12 cellular contexts compared by ENCODE assay signal in the genomic region with DNA sequence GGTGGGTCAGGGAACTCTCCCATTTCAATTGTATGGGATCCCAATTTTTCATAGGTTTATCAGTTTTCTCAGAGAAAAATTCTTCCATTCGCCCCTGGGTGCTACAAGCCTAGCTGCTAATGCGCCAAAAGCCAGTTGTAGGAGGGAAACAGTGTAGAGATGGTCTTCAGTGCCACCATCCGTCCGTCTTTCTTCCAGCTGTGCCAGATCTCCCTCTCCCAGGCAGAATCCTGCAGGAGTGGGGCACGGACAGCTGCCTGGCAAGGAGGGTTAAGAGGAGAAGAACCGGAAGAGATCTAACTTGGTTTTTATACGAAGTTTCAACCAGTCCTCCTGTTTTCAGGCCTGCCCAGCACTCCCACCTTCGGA. TPM values are rescaled to one million over a fixed set of nuclear protein-coding genes. Genes with fewer than 3 reads are reported as not detected.
A peak's percentile ranks its signal among the peaks of the same experiment; 100 is the strongest.
DNase-seq lines count a peak whose midpoint lies in the region; ATAC-seq and TF ChIP-seq lines count a peak whose summit lies in the region.
"Had no signal": no experiment of that assay in that cellular context is flagged by ENCODE, and none has a peak within 500 bp of the region (broad histone marks: within the 10 kb centered on the region; RNA-seq: fewer than 3 reads in every experiment).

No MANE protein-coding gene starts in this region.

- no peaks in the 10 kb centered on the region for H3K36me3 ChIP-seq in body of pancreas (replicated peaks in 1 of 2; ENCODE audit: insufficient read depth in 1 of 2, low read depth in 2 of 2)
- H3K36me3 ChIP-seq in Karpas-422 (ENCODE audit: insufficient read depth, low read length), result no peaks in the 10 kb centered on the region
- H3K36me3 ChIP-seq: WERI-Rb-1 had no signal

- no peak for TF ChIP-seq POLR2A in body of pancreas (IDR thresholded peaks at IDR 0.05)

- no peak overlapping the region for H3K9ac ChIP-seq in Karpas-422 (ENCODE audit: low read length)

- H3K4me3 ChIP-seq in body of pancreas (no peak overlapping the region), Karpas-422 (ENCODE audit: low read length) (no peak overlapping the region)

- H3K27ac Mint-ChIP-seq in IgD-negative memory B cell, result peak overlapping the region; percentile 11 to 50 (median 34)

- H3K9me3 ChIP-seq in body of pancreas, result no peaks in the 10 kb centered on the region
- no peaks in the 10 kb centered on the region for H3K9me3 ChIP-seq in Karpas-422 (ENCODE audit: low read length)

- H3K27ac ChIP-seq in body of pancreas (no peak overlapping the region), Karpas-422 (ENCODE audit: low read length) (no peak overlapping the region)
- H3K27ac ChIP-seq: WERI-Rb-1 had no signal

- H3K4me2 ChIP-seq in Karpas-422 (ENCODE audit: low read depth, low read length, poor library complexity, severe bottlenecking), result no peak overlapping the region

- POLR2A ChIA-PET in GM10248 (lab: Yijun Ruan, JAX), result no interaction called here

- no peaks in the 10 kb centered on the region for H3K36me3 Mint-ChIP-seq in IgD-negative memory B cell
- H3K36me3 Mint-ChIP-seq: CD4-positive, CD25-positive, alpha-beta regulatory T cell had no signal

- peaks cover 22 to 43% (median 40%) of the 10 kb centered on the region in 3 donors for H3K4me1 Mint-ChIP-seq in IgD-negative memory B cell

- 60 to 69% methylated on average over 8 of the region's 8 CpGs for WGBS in body of pancreas, 2 donors

- H3K27me3 Mint-ChIP-seq in IgD-negative memory B cell, result no peaks in the 10 kb centered on the region
- H3K27me3 Mint-ChIP-seq: CD4-positive, CD25-positive, alpha-beta regulatory T cell had no signal

- peak in 5 of 7 experiments; percentile 22 to 43 (median 23) for TF ChIP-seq CTCF in body of pancreas (IDR thresholded peaks at IDR 0.05)
- no peak for TF ChIP-seq CTCF in GM10248 (IDR thresholded peaks at IDR 0.05; ENCODE audit: control extremely low read depth, extremely low read depth, low read depth, missing control alignments)

- intact Hi-C loops in body of pancreas (cut with DNase I), result no loop called here

- in situ Hi-C loops in ACHN (cut with HindIII; ENCODE audit: low pct_ligation_motif_present, low pct_unique_long_range_greater_than_20kb, low sequenced_read_pairs), result no loop called here

- no peak overlapping the region for H2AFZ ChIP-seq in Karpas-422 (ENCODE audit: low read length)

- no peaks in the 10 kb centered on the region for H4K20me1 ChIP-seq in Karpas-422 (ENCODE audit: insufficient read depth, low read depth, low read length)

- CTCF ChIA-PET in GM10248 (lab: Yijun Ruan, JAX), result no interaction called here

- H3K9me2 ChIP-seq in Karpas-422 (replicated peaks; ENCODE audit: insufficient read depth, low read length), result no peaks in the 10 kb centered on the region

- peak; percentile 30 for DNase-seq in AG08395 (ENCODE audit: low spot score)
- DNase-seq in body of pancreas, result peak; percentile 10 to 42 (median 32)
- peak; percentile 71 for DNase-seq in midbrain (lab: John Stamatoyannopoulos, UW)
- no peak for DNase-seq in GM10248 (ENCODE audit: extremely low spot score)
- no peak for DNase-seq in NCI-H187 treated with DMSO at 0.1 percent for 48 hours (lab: John Stamatoyannopoulos, UW)
- no peak for DNase-seq in Karpas-422
- DNase-seq in ACHN, result no peak
- DNase-seq: NCI-H187, RPMI8226, WERI-Rb-1 had no signal

- no peaks in the 10 kb centered on the region for H3K9me3 Mint-ChIP-seq in IgD-negative memory B cell

- peak; percentile 74 for ATAC-seq in body of pancreas

- H3K4me1 ChIP-seq in body of pancreas (no peaks in the 10 kb centered on the region), Karpas-422 (ENCODE audit: low read length) (peaks cover 6% of the 10 kb centered on the region; the same call in 1 of the 2 replicates)

- H3K27me3 ChIP-seq in body of pancreas (no peaks in the 10 kb centered on the region), Karpas-422 (ENCODE audit: low read length) (no peaks in the 10 kb centered on the region)

- H3K4me3 Mint-ChIP-seq in IgD-negative memory B cell, result peak overlapping the region in 2 of 4 donors; percentile 84 to 87

- no peaks in the 10 kb centered on the region for H3K79me2 ChIP-seq in Karpas-422 (ENCODE audit: low read length)

RNA-seq across cellular contexts. Expression of gene FUT8, which starts 38.9 kb away (rescaled TPM):
- 14.0 TPM for polyA plus RNA-seq in IgD-negative memory B cell
- total RNA-seq in body of pancreas, result 10 to 100 TPM; 31.1 to 33.0 TPM
- 31.7 and 33.0 TPM in 2 replicates for total RNA-seq in Karpas-422 (2014; rRNA removed; shearing (Covaris generic); ENCODE audit: low replicate concordance)

Comparison
In these comparisons a context has a peak if more than half of its experiments do, and no peak if none do; other contexts are left out.
1. DNase-seq: peak in AG08395 (single experiment), body of pancreas (4 of 4) and midbrain (single experiment); none in GM10248 (single experiment), NCI-H187 treated with DMSO at 0.1 percent for 48 hours (single experiment), Karpas-422 (single experiment) and ACHN (single experiment).